ENCODE assay signal across 4 cellular contexts in genomic region chrY:24107316-24107715, GRCh38. TPM values are rescaled to one million over a fixed set of nuclear protein-coding genes. Genes with fewer than 3 reads are reported as not detected.
"Had no signal": no experiment of that assay in that cellular context is flagged by ENCODE, and none has a peak within 500 bp of the region (broad histone marks: within the 10 kb centered on the region; RNA-seq: fewer than 3 reads in every experiment).

No MANE protein-coding gene starts in this region.

RNA-seq across cellular contexts. Expression of gene CDY1B, which starts 59.5 kb away (rescaled TPM):
- total RNA-seq: LHCN-M2, M059J, MCF 10A, NCI-H460 had no signal
